Comparison of ENCODE assay signal across 5 cellular contexts in the genomic region with DNA sequence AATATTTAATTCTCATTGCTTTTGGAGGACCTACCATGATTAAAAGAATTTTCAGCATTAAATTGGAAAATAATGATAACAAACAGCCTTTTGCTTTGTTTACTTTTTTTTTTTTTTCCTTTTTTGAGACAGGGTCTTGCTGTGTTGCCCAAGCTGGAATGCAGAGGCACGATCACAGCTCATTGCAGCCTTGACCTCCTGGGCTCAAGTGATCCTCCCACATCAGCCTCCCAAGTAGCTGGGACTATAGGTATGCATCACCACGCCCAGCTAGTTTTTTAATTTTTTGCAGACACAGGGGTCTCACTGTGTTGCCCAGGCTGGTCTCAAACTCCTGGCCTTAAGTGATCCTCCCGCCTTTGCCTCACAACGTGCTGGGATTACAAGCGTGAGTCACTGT.
TF ChIP-seq lines count a peak whose summit lies in the region.

No MANE protein-coding gene starts in this region.

TF ChIP-seq in HEK293, 187 proteins besides CTCF, POLR2A, EP300 and RAD21:
- TF ChIP-seq ZNF121 (tag by site-specific recombination; IDR thresholded peaks at IDR 0.05), result peak; percentile 89

TF ChIP-seq in WTC11, 78 proteins besides CTCF, POLR2A, EP300 and RAD21:
- peak; percentile 97 for TF ChIP-seq ZNF121 (CRISPR knock-in tag; IDR thresholded peaks at IDR 0.05)

TF ChIP-seq in K562, 482 proteins besides CTCF, POLR2A, EP300 and RAD21:
- TF ChIP-seq ZNF121 (CRISPR knock-in tag; conservative IDR thresholded peaks at IDR 0.05), result peak; percentile 40; the same call in 1 of the 2 replicates

TF ChIP-seq in H1, 55 proteins besides CTCF, POLR2A, EP300 and RAD21:
- peak; percentile 64; the same call in 1 of the 2 replicates for TF ChIP-seq KDM1A (IDR thresholded peaks at IDR 0.05; ENCODE audit: borderline replicate concordance, low read length)

TF ChIP-seq in HepG2, 621 proteins besides CTCF, POLR2A, EP300 and RAD21:
- TF ChIP-seq ZNF121 (CRISPR knock-in tag; IDR thresholded peaks at IDR 0.05), result 0 out of 2 replicates have a peak, but pooled peaks have one; percentile 20
